ENCODE assay signal across 1 cellular context in genomic region chr6:41566961-41567360, GRCh38.
TF ChIP-seq lines count a peak whose summit lies in the region.

No MANE protein-coding gene starts in this region.

TF ChIP-seq in HepG2, 621 proteins besides CTCF, POLR2A, EP300 and RAD21 (continued from another document):
- TF ChIP-seq HIC2 (CRISPR knock-in tag; IDR thresholded peaks at IDR 0.05; ENCODE audit: low read depth) = peak; percentile 35; the same call in 1 of the 2 replicates
- 0 out of 2 replicates have a peak, but pooled peaks have one; percentile 60 for TF ChIP-seq ZNF33B (CRISPR knock-in tag; IDR thresholded peaks at IDR 0.05)
- TF ChIP-seq ZNF274 (CRISPR knock-in tag; IDR thresholded peaks at IDR 0.05) = peak; percentile 59; the same call in 1 of the 2 replicates
- TF ChIP-seq ZNF841 (CRISPR knock-in tag; IDR thresholded peaks at IDR 0.05; ENCODE audit: borderline replicate concordance) = no peak
- no peak for TF ChIP-seq ZNF101 (CRISPR knock-in tag; IDR thresholded peaks at IDR 0.05; ENCODE audit: borderline replicate concordance, low read depth)
- TF ChIP-seq ZNF883 (CRISPR knock-in tag; IDR thresholded peaks at IDR 0.05; ENCODE audit: not compliant biosample characterization) = peak; percentile 53
- no peak for TF ChIP-seq SOX5 (CRISPR knock-in tag; IDR thresholded peaks at IDR 0.05; ENCODE audit: borderline replicate concordance)
